In genomic region chr19:52742516-52742915, GRCh38 we compare ENCODE assay signal across 20 cellular contexts. TPM values are rescaled to one million over a fixed set of nuclear protein-coding genes. Genes with fewer than 3 reads are reported as not detected.
DNase-seq lines count a peak whose midpoint lies in the region; ATAC-seq, FAIRE-seq and TF ChIP-seq lines count a peak whose summit lies in the region.
"Had no signal": no experiment of that assay in that cellular context is flagged by ENCODE, and none has a peak within 500 bp of the region (broad histone marks: within the 10 kb centered on the region; RNA-seq: fewer than 3 reads in every experiment).

No MANE protein-coding gene starts in this region.

- no peak overlapping the region for H3K4me2 ChIP-seq in K562 (ENCODE audit: insufficient read depth, low read length)
- no peak overlapping the region for H3K4me2 ChIP-seq in trophoblast cell (ENCODE audit: low read length)

- ATAC-seq in K562 = no peak
- ATAC-seq: left colon, mucosa of descending colon, right lobe of liver had no signal

- peak overlapping the region; percentile 20 for H3K27ac Mint-ChIP-seq in activated naive CD4-positive, alpha-beta T cell treated with anti-CD3 and anti-CD28 coated beads, Interleukin-2, amount 10 ng/mL, durations not matched to agents 7 days and 5 days
- H3K27ac Mint-ChIP-seq in activated naive CD4-positive, alpha-beta T cell treated with anti-CD3 and anti-CD28 coated beads for 36 hours = no peak overlapping the region

- no peak overlapping the region for H2AK5ac ChIP-seq in trophoblast cell (ENCODE audit: low read length)

- peaks cover 20% of the 10 kb centered on the region for H3K4me1 Mint-ChIP-seq in activated naive CD4-positive, alpha-beta T cell treated with anti-CD3 and anti-CD28 coated beads, Interleukin-2, amount 10 ng/mL, durations not matched to agents 7 days and 5 days
- H3K4me1 Mint-ChIP-seq in activated naive CD4-positive, alpha-beta T cell treated with anti-CD3 and anti-CD28 coated beads for 36 hours (ENCODE audit: low read depth) = peaks cover 14% of the 10 kb centered on the region

- H3K27me3 Mint-ChIP-seq in activated naive CD4-positive, alpha-beta T cell treated with anti-CD3 and anti-CD28 coated beads, Interleukin-2, amount 10 ng/mL, durations not matched to agents 7 days and 5 days = no peaks in the 10 kb centered on the region
- H3K27me3 Mint-ChIP-seq in activated naive CD4-positive, alpha-beta T cell treated with anti-CD3 and anti-CD28 coated beads for 36 hours (ENCODE audit: low read depth) = no peaks in the 10 kb centered on the region

- H3K9me3 ChIP-seq in HUES64 (ENCODE audit: insufficient read depth, low read depth, low read length) (no peaks in the 10 kb centered on the region), K562 (replicated peaks; ENCODE audit: control insufficient read depth, insufficient read depth, low read depth, low read length) (peaks cover under 1% of the 10 kb centered on the region), trophoblast cell (ENCODE audit: insufficient read depth, low read depth, low read length) (no peaks in the 10 kb centered on the region), thyroid gland (no peaks in the 10 kb centered on the region)
- H3K9me3 ChIP-seq: colonic mucosa, mucosa of descending colon, right lobe of liver had no signal

- 76% methylated on average over 3 of the region's 3 CpGs for WGBS in HUES64
- 9% methylated on average over 3 of the region's 3 CpGs for WGBS in K562 (ENCODE audit: insufficient coverage, low coverage, missing lambda C conversion rate)
- WGBS in trophoblast cell (ENCODE audit: extremely low coverage, insufficient coverage, insufficient read length) = no CpG with 5 or more reads among the region's 3 CpGs
- 61 to 65% methylated on average over 3 of the region's 3 CpGs for WGBS in thyroid gland, 2 donors

- TF ChIP-seq POLR2A in K562 (conservative IDR thresholded peaks at IDR 0.05) (no peak), thyroid gland (IDR thresholded peaks at IDR 0.05) (no peak)

- TF ChIP-seq CTCF in K562 (IDR thresholded peaks at IDR 0.05 in 2 of 3, conservative IDR thresholded peaks at IDR 0.05 in 1 of 3; ENCODE audit: insufficient read depth in 2 of 3, low read depth in 1 of 3, low read length in 3 of 3) (no peak), thyroid gland (IDR thresholded peaks at IDR 0.05) (no peak)

- H3K4me3 Mint-ChIP-seq in activated naive CD4-positive, alpha-beta T cell treated with anti-CD3 and anti-CD28 coated beads, Interleukin-2, amount 10 ng/mL, durations not matched to agents 7 days and 5 days = no peak overlapping the region
- H3K4me3 Mint-ChIP-seq in activated naive CD4-positive, alpha-beta T cell treated with anti-CD3 and anti-CD28 coated beads for 36 hours = no peak overlapping the region

- H3K4me3 ChIP-seq in HUES64 (ENCODE audit: low read length) (no peak overlapping the region), K562 (no peak overlapping the region), trophoblast cell (ENCODE audit: low read depth, low read length) (no peak overlapping the region), thyroid gland (replicated peaks in 1 of 3) (no peak overlapping the region)
- H3K4me3 ChIP-seq: colonic mucosa, mucosa of descending colon, right lobe of liver had no signal

- H4K20me1 ChIP-seq in K562 (replicated peaks; ENCODE audit: control insufficient read depth, insufficient read depth, low read length) = no peaks in the 10 kb centered on the region

- peaks cover 10% of the 10 kb centered on the region for H3K36me3 Mint-ChIP-seq in activated naive CD4-positive, alpha-beta T cell treated with anti-CD3 and anti-CD28 coated beads, Interleukin-2, amount 10 ng/mL, durations not matched to agents 7 days and 5 days
- H3K36me3 Mint-ChIP-seq in activated naive CD4-positive, alpha-beta T cell treated with anti-CD3 and anti-CD28 coated beads for 36 hours (ENCODE audit: low read depth) = no peaks in the 10 kb centered on the region

- peak overlapping the region; percentile 12 for H2BK12ac ChIP-seq in trophoblast cell (ENCODE audit: low read length)

- H3K18ac ChIP-seq in trophoblast cell (ENCODE audit: low read length) = no peak overlapping the region

- TF ChIP-seq RAD21 in K562 (CRISPR knock-in tag; conservative IDR thresholded peaks at IDR 0.05 in 1 of 2, IDR thresholded peaks at IDR 0.05 in 1 of 2) = no peak

- CTCF ChIA-PET in activated naive CD4-positive, alpha-beta T cell treated with anti-CD3 and anti-CD28 coated beads, Interleukin-2, amount 10 ng/mL, durations not matched to agents 7 days and 5 days (lab: Charles Lee) = no interaction called here
- CTCF ChIA-PET in activated naive CD4-positive, alpha-beta T cell treated with anti-CD3 and anti-CD28 coated beads for 36 hours (lab: Charles Lee) = no interaction called here
- CTCF ChIA-PET in K562 (lab: Yijun Ruan, JAX; ENCODE audit: low intra/inter-chr PET ratio) = no interaction called here

- no peak overlapping the region for H4K8ac ChIP-seq in trophoblast cell (ENCODE audit: low read depth, low read length)

- DNase-seq in activated naive CD4-positive, alpha-beta T cell treated with anti-CD3 and anti-CD28 coated beads, Interleukin-2, amount 10 ng/mL, durations not matched to agents 7 days and 5 days = no peak
- no peak for DNase-seq in activated naive CD4-positive, alpha-beta T cell treated with anti-CD3 and anti-CD28 coated beads for 36 hours
- DNase-seq in K562 (ENCODE audit: extremely low read depth in 1 of 4, low spot score in 3 of 4) = no peak
- DNase-seq in trophoblast cell = peak; percentile 60 to 84
- no peak for DNase-seq in activated effector memory CD4-positive, alpha-beta T cell treated with anti-CD3 and anti-CD28 coated beads, Interleukin-2, amount 50 U/mL, for 16 hours
- no peak for DNase-seq in H4 (ENCODE audit: low spot score)
- no peak for DNase-seq in thyroid gland
- DNase-seq: activated CD4-positive, alpha-beta T cell treated with anti-CD3 and anti-CD28 coated beads for 1 hour; activated T-cell treated with anti-CD3 and anti-CD28 coated beads, Interleukin-2, amount 50 U/mL, for 1 hour; colonic mucosa; left colon; mucosa of descending colon; MV-4-11; NCI-H2107; NCI-H526 treated with DMSO at 0.1 percent for 48 hours; right lobe of liver; SIG-M5; T-helper 9 cell had no signal

- H4K91ac ChIP-seq in trophoblast cell (ENCODE audit: low read depth, low read length) = peak overlapping the region; percentile 58

- H2AFZ ChIP-seq in K562 (ENCODE audit: low read depth, low read length) = no peak overlapping the region
- no peak overlapping the region for H2AFZ ChIP-seq in trophoblast cell (ENCODE audit: insufficient read depth, low read length, poor library complexity)

- peak overlapping the region; percentile 70 for H2BK120ac ChIP-seq in trophoblast cell (ENCODE audit: insufficient read depth, low read length, poor library complexity)

- H3K9me3 Mint-ChIP-seq in activated naive CD4-positive, alpha-beta T cell treated with anti-CD3 and anti-CD28 coated beads, Interleukin-2, amount 10 ng/mL, durations not matched to agents 7 days and 5 days = peaks cover 61% of the 10 kb centered on the region
- H3K9me3 Mint-ChIP-seq in activated naive CD4-positive, alpha-beta T cell treated with anti-CD3 and anti-CD28 coated beads for 36 hours = peaks cover 3% of the 10 kb centered on the region

- peaks cover 20% of the 10 kb centered on the region for H3K4me1 ChIP-seq in HUES64 (ENCODE audit: insufficient read depth, low read length)
- H3K4me1 ChIP-seq in K562 (replicated peaks in 1 of 2; ENCODE audit: control insufficient read depth in 2 of 2, insufficient read depth in 2 of 2, low read length in 2 of 2) = peaks cover 0 to 6% of the 10 kb centered on the region in 2 experiments; a peak in 3 of 5 replicates
- peaks cover 15 to 26% of the 10 kb centered on the region in 2 experiments for H3K4me1 ChIP-seq in trophoblast cell (ENCODE audit: control insufficient read depth in 1 of 2, insufficient read depth in 2 of 2, low read length in 2 of 2)
- H3K4me1 ChIP-seq in thyroid gland = peaks cover 4 to 5% of the 10 kb centered on the region in 2 donors
- H3K4me1 ChIP-seq: colonic mucosa, right lobe of liver had no signal

- no peak overlapping the region for H3K4ac ChIP-seq in trophoblast cell (ENCODE audit: low read depth, low read length)

- no peak overlapping the region for H4K12ac ChIP-seq in trophoblast cell (ENCODE audit: low read depth, low read length)

- H3K27me3 ChIP-seq in HUES64 (ENCODE audit: insufficient read depth, low read length) (no peaks in the 10 kb centered on the region), K562 (ENCODE audit: control insufficient read depth in 2 of 2, insufficient read depth in 2 of 2, low read length in 2 of 2) (no peaks in the 10 kb centered on the region), trophoblast cell (ENCODE audit: insufficient read depth, low read length) (no peaks in the 10 kb centered on the region), thyroid gland (no peaks in the 10 kb centered on the region)
- H3K27me3 ChIP-seq: colonic mucosa, right lobe of liver had no signal

- H2BK5ac ChIP-seq in trophoblast cell (ENCODE audit: low read depth, low read length, poor library complexity) = peak overlapping the region; percentile 49

- no peak overlapping the region for H3K23ac ChIP-seq in trophoblast cell (ENCODE audit: low read length)

- TF ChIP-seq EP300 in K562 (IDR thresholded peaks at IDR 0.05; ENCODE audit: low read length) = no peak

- no peaks in the 10 kb centered on the region for H3K9me1 ChIP-seq in K562 (ENCODE audit: control insufficient read depth, insufficient read depth, low read length)

- H3K79me2 ChIP-seq in K562 (ENCODE audit: control insufficient read depth, insufficient read depth, low read length) (no peaks in the 10 kb centered on the region), trophoblast cell (ENCODE audit: control insufficient read depth, insufficient read depth, low read length, poor library complexity) (no peaks in the 10 kb centered on the region)

- POLR2A ChIA-PET in K562 (lab: Yijun Ruan, JAX) = interaction anchor here (0.6 kb wide), 1 partner anchor 48 kb away, joined by 4 read pairs; no protein-coding TSS in a partner anchor

- H3K36me3 ChIP-seq in HUES64 (ENCODE audit: insufficient read depth, low read length) = no peaks in the 10 kb centered on the region
- H3K36me3 ChIP-seq in K562 (ENCODE audit: control insufficient read depth, insufficient read depth, low read length) = no peaks in the 10 kb centered on the region
- no peaks in the 10 kb centered on the region for H3K36me3 ChIP-seq in trophoblast cell (ENCODE audit: control insufficient read depth in 1 of 2, insufficient read depth in 2 of 2, low read length in 2 of 2)
- no peaks in the 10 kb centered on the region for H3K36me3 ChIP-seq in thyroid gland
- H3K36me3 ChIP-seq: colonic mucosa, right lobe of liver had no signal

- H3K79me1 ChIP-seq in trophoblast cell (ENCODE audit: low read length) = peaks cover 30% of the 10 kb centered on the region

- H3K14ac ChIP-seq in trophoblast cell (ENCODE audit: low read length) = peak overlapping the region; percentile 32

- no TSS peak for BruUV-seq in K562 (replicated peaks; lab: Mats Ljungman, UMichigan)

- intact Hi-C loops in activated naive CD4-positive, alpha-beta T cell treated with anti-CD3 and anti-CD28 coated beads for 36 hours (cut with micrococcal nuclease) = loop anchor here (2.0 kb wide), 1 partner anchor 216 kb away; the partner anchor contains the start of gene ZNF808
- intact Hi-C loops in K562 (cut with micrococcal nuclease) (no loop called here), thyroid gland (cut with DNase I) (loop anchor here (10.0 kb wide), 1 partner anchor 498 kb away; no protein-coding TSS in a partner anchor)

- in situ Hi-C loops in K562 (cut with MboI) = no loop called here

- H3K9ac ChIP-seq in HUES64 (ENCODE audit: low read depth, low read length) = no peak overlapping the region
- no peak overlapping the region for H3K9ac ChIP-seq in K562 (ENCODE audit: insufficient read depth in 1 of 2, low read depth in 2 of 2, low read length in 2 of 2)
- no peak overlapping the region for H3K9ac ChIP-seq in trophoblast cell (ENCODE audit: low read length)

- no peak for FAIRE-seq in K562 (lab: Jason Lieb, UNC)
- FAIRE-seq: endothelial cell of umbilical vein had no signal

- H3K27ac ChIP-seq in HUES64 (ENCODE audit: low read depth, low read length) = peak overlapping the region; percentile 53; the same call in 1 of the 2 replicates
- no peak overlapping the region for H3K27ac ChIP-seq in K562 (ENCODE audit: extremely low read depth, low read depth, low read length)
- peak overlapping the region; percentile 93 for H3K27ac ChIP-seq in trophoblast cell (ENCODE audit: low read depth, low read length)
- H3K27ac ChIP-seq in thyroid gland = no peak overlapping the region
- H3K27ac ChIP-seq: colonic mucosa, right lobe of liver had no signal

RNA-seq across cellular contexts. Expression of gene ZNF611, which starts 7.7 kb away (rescaled TPM):
- 10 to 100 TPM; 10.4 to 12.1 TPM for total RNA-seq in activated naive CD4-positive, alpha-beta T cell treated with anti-CD3 and anti-CD28 coated beads for 36 hours
- polyA plus RNA-seq in HUES64 (2013, experiment 1 of 2) = 8.3 TPM
- polyA plus RNA-seq in HUES64 (2013, experiment 2 of 2) = 8.8 TPM
- total RNA-seq in K562 (2011; cell fraction: chromatin; rRNA removed; ENCODE audit: low replicate concordance) = 60.0 and 88.6 TPM in 2 replicates
- 33.5 and 37.6 TPM in 2 replicates for total RNA-seq in K562 (2011; cell fraction: nucleolus; rRNA removed)
- 52.8 and 67.6 TPM in 2 replicates for total RNA-seq in K562 (2011; cell fraction: nucleoplasm; rRNA removed)
- total RNA-seq in K562 (2014; rRNA removed) (8.8 and 12.7 TPM in 2 replicates), K562 (2014; rRNA removed; fragmentation: Illumina TruSeq; extraction: Trizol) (19.0 and 19.3 TPM in 2 replicates), K562 (2015; rRNA removed; fragmentation: Illumina TruSeq; extraction: Trizol) (15.2 and 18.6 TPM in 2 replicates), K562 (2021) (24.1 and 29.6 TPM in 2 replicates), thyroid gland (10 to 100 TPM; 12.8 to 34.8 (median 24.5) TPM)
- polyA plus RNA-seq in K562 (2011; rRNA removed) (9.7 and 12.8 TPM in 2 replicates), K562 (2014; fragmentation: Illumina TruSeq; extraction: Trizol) (15.0 and 19.0 TPM in 2 replicates), K562 (2014; fragmentation: Nextera tagmentation; extraction: Ambion mirVana) (1 to 10 TPM; 3.7 to 4.3 TPM), K562 (2014; rRNA removed) (9.3 and 12.1 TPM in 2 replicates)
- polyA plus RNA-seq in K562 (2011; cell fraction: cytosol; rRNA removed) = 3.4 and 5.4 TPM in 2 replicates
- 12.2 and 14.2 TPM in 2 replicates for polyA plus RNA-seq in K562 (2011; cell fraction: nucleus; rRNA removed)
- polyA plus RNA-seq in K562 (2012) = 11.9 and 22.7 TPM in 2 replicates
- polyA minus RNA-seq in K562 (2011; rRNA and poly(A)+ RNA removed) = 32.7 and 36.5 TPM in 2 replicates
- polyA minus RNA-seq in K562 (2011; cell fraction: cytosol; rRNA and poly(A)+ RNA removed) = 13.7 and 14.7 TPM in 2 replicates
- 11.3 and 16.3 TPM in 2 replicates for polyA minus RNA-seq in K562 (2011; cell fraction: nucleus; rRNA and poly(A)+ RNA removed)
- polyA plus RNA-seq in trophoblast cell (2013) = 37.3 and 37.8 TPM in 2 replicates
- total RNA-seq in H4 (2014; rRNA removed; shearing (Covaris generic)) = 5.6 and 7.5 TPM in 2 replicates

RNA-seq across cellular contexts. Expression of gene ZNF600, which starts 44.1 kb away (rescaled TPM):
- 1 to 10 TPM; 4.8 to 4.9 TPM for total RNA-seq in activated naive CD4-positive, alpha-beta T cell treated with anti-CD3 and anti-CD28 coated beads for 36 hours
- 4.8 TPM for polyA plus RNA-seq in HUES64 (2013, experiment 1 of 2)
- 6.5 TPM for polyA plus RNA-seq in HUES64 (2013, experiment 2 of 2)
- 28.3 and 45.7 TPM in 2 replicates for total RNA-seq in K562 (2011; cell fraction: chromatin; rRNA removed; ENCODE audit: low replicate concordance)
- total RNA-seq in K562 (2011; cell fraction: nucleolus; rRNA removed) = 21.7 and 30.5 TPM in 2 replicates
- 24.0 and 26.4 TPM in 2 replicates for total RNA-seq in K562 (2011; cell fraction: nucleoplasm; rRNA removed)
- total RNA-seq in K562 (2014; rRNA removed) (4.6 and 5.7 TPM in 2 replicates), K562 (2014; rRNA removed; fragmentation: Illumina TruSeq; extraction: Trizol) (16.7 and 18.3 TPM in 2 replicates), K562 (2015; rRNA removed; fragmentation: Illumina TruSeq; extraction: Trizol) (17.6 and 18.9 TPM in 2 replicates), K562 (2021) (12.1 and 14.8 TPM in 2 replicates), thyroid gland (10 to 100 TPM in 3 of 4 donors, 1 to 10 TPM in 1; 8.8 to 15.3 (median 12.4) TPM)
- polyA plus RNA-seq in K562 (2011; rRNA removed) (15.9 and 21.5 TPM in 2 replicates), K562 (2014; fragmentation: Illumina TruSeq; extraction: Trizol) (17.1 and 21.4 TPM in 2 replicates), K562 (2014; fragmentation: Nextera tagmentation; extraction: Ambion mirVana) (10 to 100 TPM; 14.9 to 18.0 TPM), K562 (2014; rRNA removed) (11.6 and 14.8 TPM in 2 replicates)
- polyA plus RNA-seq in K562 (2011; cell fraction: cytosol; rRNA removed) = 8.4 and 12.5 TPM in 2 replicates
- polyA plus RNA-seq in K562 (2011; cell fraction: nucleus; rRNA removed) = 41.2 and 53.1 TPM in 2 replicates
- 8.3 and 10.3 TPM in 2 replicates for polyA plus RNA-seq in K562 (2012)
- polyA minus RNA-seq in K562 (2011; rRNA and poly(A)+ RNA removed) = 23.8 and 24.2 TPM in 2 replicates
- 12.4 and 15.4 TPM in 2 replicates for polyA minus RNA-seq in K562 (2011; cell fraction: cytosol; rRNA and poly(A)+ RNA removed)
- polyA minus RNA-seq in K562 (2011; cell fraction: nucleus; rRNA and poly(A)+ RNA removed) = 22.3 and 32.9 TPM in 2 replicates
- 32.8 and 38.7 TPM in 2 replicates for polyA plus RNA-seq in trophoblast cell (2013)
- 4.4 and 5.8 TPM in 2 replicates for total RNA-seq in H4 (2014; rRNA removed; shearing (Covaris generic))

Comparison
In these comparisons a context has a peak if more than half of its experiments do, and no peak if none do; other contexts are left out.
1. DNase-seq: peak in trophoblast cell (2 of 2); none in activated naive CD4-positive, alpha-beta T cell treated with anti-CD3 and anti-CD28 coated beads, Interleukin-2, amount 10 ng/mL, durations not matched to agents 7 days and 5 days (single experiment), activated naive CD4-positive, alpha-beta T cell treated with anti-CD3 and anti-CD28 coated beads for 36 hours (single experiment), K562 (0 of 4), activated effector memory CD4-positive, alpha-beta T cell treated with anti-CD3 and anti-CD28 coated beads, Interleukin-2, amount 50 U/mL, for 16 hours (single experiment), H4 (single experiment) and thyroid gland (0 of 2).
2. H3K27ac ChIP-seq: peak in HUES64 (single experiment) and trophoblast cell (single experiment); none in K562 (single experiment) and thyroid gland (0 of 3).